In the genomic region with DNA sequence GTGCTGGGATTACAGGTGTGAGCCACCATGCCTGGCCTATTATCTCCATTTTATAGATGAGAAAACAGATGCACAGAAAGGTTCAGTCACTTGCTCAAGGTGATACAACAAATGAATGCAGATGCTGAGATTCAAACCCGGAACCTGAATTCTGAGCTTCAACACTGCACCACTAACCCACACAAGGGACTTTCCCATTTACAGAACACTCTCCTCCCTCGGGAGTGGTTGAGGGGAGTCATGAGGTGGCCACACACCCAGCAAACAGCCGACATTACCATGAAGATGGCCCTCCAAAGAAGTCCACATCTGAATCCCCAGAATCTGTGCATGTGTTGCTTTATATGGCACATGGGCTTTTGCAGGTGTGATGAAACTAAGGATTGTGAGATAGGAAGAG, we compare ENCODE assay signal across 1 cellular context.
TF ChIP-seq lines count a peak whose summit lies in the region.

No MANE protein-coding gene starts in this region.

TF ChIP-seq in GM12891, 5 proteins besides CTCF, POLR2A, EP300 and RAD21:
- TF ChIP-seq TAF1 (IDR thresholded peaks at IDR 0.05; ENCODE audit: low read depth, low read length) (no peak), PAX5 (IDR thresholded peaks at IDR 0.05; ENCODE audit: insufficient read depth, low read length, severe bottlenecking) (no peak), POU2F2 (IDR thresholded peaks at IDR 0.05; ENCODE audit: low read depth, low read length) (no peak), SPI1 (IDR thresholded peaks at IDR 0.05; ENCODE audit: low read depth, low read length) (no peak), POLR2AphosphoS5 (IDR thresholded peaks at IDR 0.05; ENCODE audit: low read depth, low read length) (no peak)
